ENCODE assay signal across 1 cellular context in genomic region chrX:153626863-153627674, GRCh38.
A peak's percentile ranks its signal among the peaks of the same experiment; 100 is the strongest.
TF ChIP-seq lines count a peak whose summit lies in the region.

No MANE protein-coding gene starts in this region.

TF ChIP-seq in HepG2, 621 proteins besides CTCF, POLR2A, EP300 and RAD21 (continued from another document and continues in another):
- no peak for TF ChIP-seq ZBTB2 (CRISPR knock-in tag; IDR thresholded peaks at IDR 0.05; ENCODE audit: low read depth)
- TF ChIP-seq IKZF5 (CRISPR knock-in tag; IDR thresholded peaks at IDR 0.05) = no peak
- no peak for TF ChIP-seq PPARG (CRISPR knock-in tag; conservative IDR thresholded peaks at IDR 0.05)
- TF ChIP-seq ZNF891 (CRISPR knock-in tag; IDR thresholded peaks at IDR 0.05) = no peak
- no peak for TF ChIP-seq MTA3 (CRISPR knock-in tag; IDR thresholded peaks at IDR 0.05)
- peak; percentile 68; the same call in 1 of the 2 replicates for TF ChIP-seq KDM2A (CRISPR knock-in tag; IDR thresholded peaks at IDR 0.05; ENCODE audit: borderline replicate concordance, low read depth)
- 0 out of 2 replicates have a peak, but pooled peaks have one; percentile 35 for TF ChIP-seq ZNF143 (CRISPR knock-in tag; IDR thresholded peaks at IDR 0.05)
- TF ChIP-seq BHLHE40 (IDR thresholded peaks at IDR 0.05; ENCODE audit: low read length) = no peak
- peak; percentile 65; the same call in 1 of the 2 replicates for TF ChIP-seq TFAP4 (IDR thresholded peaks at IDR 0.05; ENCODE audit: borderline replicate concordance, low read depth)
- TF ChIP-seq, protein P1, sequence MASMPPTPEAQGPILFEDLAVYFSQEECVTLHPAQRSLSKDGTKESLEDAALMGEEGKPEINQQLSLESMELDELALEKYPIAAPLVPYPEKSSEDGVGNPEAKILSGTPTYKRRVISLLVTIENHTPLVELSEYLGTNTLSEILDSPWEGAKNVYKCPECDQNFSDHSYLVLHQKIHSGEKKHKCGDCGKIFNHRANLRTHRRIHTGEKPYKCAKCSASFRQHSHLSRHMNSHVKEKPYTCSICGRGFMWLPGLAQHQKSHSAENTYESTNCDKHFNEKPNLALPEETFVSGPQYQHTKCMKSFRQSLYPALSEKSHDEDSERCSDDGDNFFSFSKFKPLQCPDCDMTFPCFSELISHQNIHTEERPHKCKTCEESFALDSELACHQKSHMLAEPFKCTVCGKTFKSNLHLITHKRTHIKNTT (CRISPR knock-in tag; IDR thresholded peaks at IDR 0.05) = no peak
- no peak for TF ChIP-seq POGZ (CRISPR knock-in tag; IDR thresholded peaks at IDR 0.05)
- peak; percentile 75; the same call in 1 of the 2 replicates for TF ChIP-seq SPEN (CRISPR knock-in tag; IDR thresholded peaks at IDR 0.05; ENCODE audit: low read depth)
- TF ChIP-seq, protein P2, sequence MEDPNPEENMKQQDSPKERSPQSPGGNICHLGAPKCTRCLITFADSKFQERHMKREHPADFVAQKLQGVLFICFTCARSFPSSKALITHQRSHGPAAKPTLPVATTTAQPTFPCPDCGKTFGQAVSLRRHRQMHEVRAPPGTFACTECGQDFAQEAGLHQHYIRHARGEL (CRISPR knock-in tag; IDR thresholded peaks at IDR 0.05) = no peak
- TF ChIP-seq ZBTB8A (CRISPR knock-in tag; IDR thresholded peaks at IDR 0.05; ENCODE audit: borderline replicate concordance, low read depth) = no peak
- TF ChIP-seq, protein P3, sequence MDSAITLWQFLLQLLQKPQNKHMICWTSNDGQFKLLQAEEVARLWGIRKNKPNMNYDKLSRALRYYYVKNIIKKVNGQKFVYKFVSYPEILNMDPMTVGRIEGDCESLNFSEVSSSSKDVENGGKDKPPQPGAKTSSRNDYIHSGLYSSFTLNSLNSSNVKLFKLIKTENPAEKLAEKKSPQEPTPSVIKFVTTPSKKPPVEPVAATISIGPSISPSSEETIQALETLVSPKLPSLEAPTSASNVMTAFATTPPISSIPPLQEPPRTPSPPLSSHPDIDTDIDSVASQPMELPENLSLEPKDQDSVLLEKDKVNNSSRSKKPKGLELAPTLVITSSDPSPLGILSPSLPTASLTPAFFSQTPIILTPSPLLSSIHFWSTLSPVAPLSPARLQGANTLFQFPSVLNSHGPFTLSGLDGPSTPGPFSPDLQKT (CRISPR knock-in tag; IDR thresholded peaks at IDR 0.05; ENCODE audit: borderline replicate concordance) = no peak
- TF ChIP-seq SRF (IDR thresholded peaks at IDR 0.05; ENCODE audit: low read depth, low read length) = no peak
- no peak for TF ChIP-seq SYNCRIP (IDR thresholded peaks at IDR 0.05; ENCODE audit: insufficient read depth, low read depth, low read length)
- TF ChIP-seq NR2C2 (CRISPR knock-in tag; IDR thresholded peaks at IDR 0.05; ENCODE audit: borderline replicate concordance) = peak; percentile 64
- no peak for TF ChIP-seq FLYWCH1 (CRISPR knock-in tag; IDR thresholded peaks at IDR 0.05)
- TF ChIP-seq ZNF713 (CRISPR knock-in tag; IDR thresholded peaks at IDR 0.05) = 0 out of 2 replicates have a peak, but pooled peaks have one; percentile 13
- no peak for TF ChIP-seq ZBTB33 (CRISPR knock-in tag; IDR thresholded peaks at IDR 0.05)
- TF ChIP-seq STAT5B (CRISPR knock-in tag; IDR thresholded peaks at IDR 0.05) = no peak
- TF ChIP-seq NR0B2 (CRISPR knock-in tag; IDR thresholded peaks at IDR 0.05) = no peak
- no peak; the same call in 1 of the 2 replicates for TF ChIP-seq ZNF703 (CRISPR knock-in tag; IDR thresholded peaks at IDR 0.05; ENCODE audit: borderline replicate concordance)
- no peak for TF ChIP-seq SMAD3 (CRISPR knock-in tag; IDR thresholded peaks at IDR 0.05)
- TF ChIP-seq CHCHD3 (CRISPR knock-in tag; IDR thresholded peaks at IDR 0.05) = no peak
- TF ChIP-seq, protein P4, sequence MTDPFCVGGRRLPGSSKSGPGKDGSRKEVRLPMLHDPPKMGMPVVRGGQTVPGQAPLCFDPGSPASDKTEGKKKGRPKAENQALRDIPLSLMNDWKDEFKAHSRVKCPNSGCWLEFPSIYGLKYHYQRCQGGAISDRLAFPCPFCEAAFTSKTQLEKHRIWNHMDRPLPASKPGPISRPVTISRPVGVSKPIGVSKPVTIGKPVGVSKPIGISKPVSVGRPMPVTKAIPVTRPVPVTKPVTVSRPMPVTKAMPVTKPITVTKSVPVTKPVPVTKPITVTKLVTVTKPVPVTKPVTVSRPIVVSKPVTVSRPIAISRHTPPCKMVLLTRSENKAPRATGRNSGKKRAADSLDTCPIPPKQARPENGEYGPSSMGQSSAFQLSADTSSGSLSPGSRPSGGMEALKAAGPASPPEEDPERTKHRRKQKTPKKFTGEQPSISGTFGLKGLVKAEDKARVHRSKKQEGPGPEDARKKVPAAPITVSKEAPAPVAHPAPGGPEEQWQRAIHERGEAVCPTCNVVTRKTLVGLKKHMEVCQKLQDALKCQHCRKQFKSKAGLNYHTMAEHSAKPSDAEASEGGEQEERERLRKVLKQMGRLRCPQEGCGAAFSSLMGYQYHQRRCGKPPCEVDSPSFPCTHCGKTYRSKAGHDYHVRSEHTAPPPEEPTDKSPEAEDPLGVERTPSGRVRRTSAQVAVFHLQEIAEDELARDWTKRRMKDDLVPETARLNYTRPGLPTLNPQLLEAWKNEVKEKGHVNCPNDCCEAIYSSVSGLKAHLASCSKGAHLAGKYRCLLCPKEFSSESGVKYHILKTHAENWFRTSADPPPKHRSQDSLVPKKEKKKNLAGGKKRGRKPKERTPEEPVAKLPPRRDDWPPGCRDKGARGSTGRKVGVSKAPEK (CRISPR knock-in tag; IDR thresholded peaks at IDR 0.05; ENCODE audit: borderline replicate concordance) = no peak
- no peak for TF ChIP-seq ARID4A (CRISPR knock-in tag; IDR thresholded peaks at IDR 0.05; ENCODE audit: borderline replicate concordance)
- TF ChIP-seq RFX3 (CRISPR knock-in tag; IDR thresholded peaks at IDR 0.05) = no peak
- TF ChIP-seq, protein P5, sequence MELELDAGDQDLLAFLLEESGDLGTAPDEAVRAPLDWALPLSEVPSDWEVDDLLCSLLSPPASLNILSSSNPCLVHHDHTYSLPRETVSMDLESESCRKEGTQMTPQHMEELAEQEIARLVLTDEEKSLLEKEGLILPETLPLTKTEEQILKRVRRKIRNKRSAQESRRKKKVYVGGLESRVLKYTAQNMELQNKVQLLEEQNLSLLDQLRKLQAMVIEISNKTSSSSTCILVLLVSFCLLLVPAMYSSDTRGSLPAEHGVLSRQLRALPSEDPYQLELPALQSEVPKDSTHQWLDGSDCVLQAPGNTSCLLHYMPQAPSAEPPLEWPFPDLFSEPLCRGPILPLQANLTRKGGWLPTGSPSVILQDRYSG (CRISPR knock-in tag; IDR thresholded peaks at IDR 0.05) = no peak
- 0 out of 2 replicates have a peak, but pooled peaks have one; percentile 15 for TF ChIP-seq ZNF343 (CRISPR knock-in tag; IDR thresholded peaks at IDR 0.05)
- peak; percentile 50; the same call in 1 of the 2 replicates for TF ChIP-seq HDAC2 (CRISPR knock-in tag; IDR thresholded peaks at IDR 0.05)
- no peak for TF ChIP-seq ATF1 (CRISPR knock-in tag; IDR thresholded peaks at IDR 0.05)
- no peak for TF ChIP-seq IRF9 (CRISPR knock-in tag; IDR thresholded peaks at IDR 0.05; ENCODE audit: borderline replicate concordance)
- no peak for TF ChIP-seq HOXD1 (CRISPR knock-in tag; IDR thresholded peaks at IDR 0.05)
- no peak for TF ChIP-seq ADNP (CRISPR knock-in tag; IDR thresholded peaks at IDR 0.05)
- TF ChIP-seq, protein P6, sequence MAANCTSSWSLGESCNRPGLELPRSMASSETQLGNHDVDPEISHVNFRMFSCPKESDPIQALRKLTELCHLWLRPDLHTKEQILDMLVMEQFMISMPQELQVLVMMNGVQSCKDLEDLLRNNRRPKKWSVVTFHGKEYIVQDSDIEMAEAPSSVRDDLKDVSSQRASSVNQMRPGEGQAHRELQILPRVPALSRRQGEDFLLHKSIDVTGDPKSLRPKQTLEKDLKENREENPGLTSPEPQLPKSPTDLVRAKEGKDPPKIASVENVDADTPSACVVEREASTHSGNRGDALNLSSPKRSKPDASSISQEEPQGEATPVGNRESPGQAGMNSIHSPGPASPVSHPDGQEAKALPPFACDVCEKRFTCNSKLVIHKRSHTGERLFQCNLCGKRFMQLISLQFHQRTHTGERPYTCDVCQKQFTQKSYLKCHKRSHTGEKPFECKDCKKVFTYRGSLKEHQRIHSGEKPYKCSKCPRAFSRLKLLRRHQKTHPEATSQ (CRISPR knock-in tag; IDR thresholded peaks at IDR 0.05; ENCODE audit: borderline replicate concordance) = no peak
- no peak for TF ChIP-seq TBP (CRISPR knock-in tag; IDR thresholded peaks at IDR 0.05)
- TF ChIP-seq ZNF652 (CRISPR knock-in tag; IDR thresholded peaks at IDR 0.05; ENCODE audit: borderline replicate concordance, low read depth) = no peak
- no peak for TF ChIP-seq WIZ (CRISPR knock-in tag; IDR thresholded peaks at IDR 0.05)
- TF ChIP-seq ZNF24 (IDR thresholded peaks at IDR 0.05) = no peak
- TF ChIP-seq KAT2B (IDR thresholded peaks at IDR 0.05; ENCODE audit: borderline replicate concordance, low read depth, low read length) = no peak
- TF ChIP-seq PAF1 (CRISPR knock-in tag; IDR thresholded peaks at IDR 0.05) = no peak
- 0 out of 2 replicates have a peak, but pooled peaks have one; percentile 34 for TF ChIP-seq ISL2 (CRISPR knock-in tag; IDR thresholded peaks at IDR 0.05)
- TF ChIP-seq TGIF2 (CRISPR knock-in tag; IDR thresholded peaks at IDR 0.05) = no peak
